Comparison of ENCODE assay signal across 16 cellular contexts in the genomic region with DNA sequence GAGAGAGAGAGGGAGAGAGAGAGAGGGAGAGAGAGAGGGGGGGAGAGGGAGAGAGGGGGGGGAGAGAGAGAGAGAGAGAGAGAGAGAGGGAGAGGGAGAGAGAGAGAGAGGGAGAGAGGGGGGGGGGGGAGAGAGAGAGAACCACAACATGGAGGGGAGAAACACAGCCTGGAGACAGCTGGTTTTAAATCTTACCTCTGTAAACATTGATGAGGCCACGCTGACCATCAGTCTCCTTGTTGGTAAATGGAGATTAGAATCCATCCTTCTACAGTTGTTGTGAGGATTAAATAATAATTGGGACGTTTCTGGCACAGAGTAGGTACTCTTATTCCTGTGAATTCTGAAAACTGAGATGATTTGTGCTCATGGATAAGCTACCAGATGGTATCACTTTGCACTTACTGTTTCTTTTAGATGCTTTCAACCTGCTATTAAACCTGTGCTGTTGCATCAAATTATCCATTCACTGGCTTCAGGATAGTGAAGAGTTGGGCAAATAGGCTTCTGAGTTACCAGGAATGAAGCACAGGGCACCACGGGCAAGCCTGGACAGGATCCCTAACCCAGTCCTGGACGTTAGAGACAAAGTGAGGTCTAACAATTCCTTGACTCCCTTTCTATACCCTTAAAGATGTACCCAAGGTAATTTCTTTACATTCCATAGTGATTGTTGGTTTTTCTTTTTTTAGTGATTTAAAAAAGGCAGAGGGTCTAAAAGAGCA.
"Had no signal": no experiment of that assay in that cellular context is flagged by ENCODE, and none has a peak within 500 bp of the region (broad histone marks: within the 10 kb centered on the region; RNA-seq: fewer than 3 reads in every experiment).

No MANE protein-coding gene starts in this region.

- H3K4me1 ChIP-seq: ascending aorta, gastroesophageal sphincter, heart left ventricle, left lung, thyroid gland had no signal

- ATAC-seq: activated CD8-positive, alpha-beta T cell treated with anti-CD3 and anti-CD28 coated beads, Interleukin-2, amount 10 ng/mL, durations not matched to agents 7 days and 5 days; esophagus mucosa; gastroesophageal sphincter; heart left ventricle; left lung had no signal

- DNase-seq: activated CD4-positive, alpha-beta T cell treated with anti-CD3 and anti-CD28 coated beads, Interleukin-2, amount 10 ng/mL, durations not matched to agents 24 days and 14 days; activated CD8-positive, alpha-beta T cell treated with anti-CD3 and anti-CD28 coated beads, Interleukin-2, amount 10 ng/mL, durations not matched to agents 7 days and 5 days; activated gamma-delta T cell; activated T-cell treated with anti-CD3 and anti-CD28 coated beads, Interleukin-2, amount 50 U/mL, for 48 hours; cerebellar nuclear complex; cortex of kidney; heart left ventricle; left lung; stimulated activated CD4-positive, alpha-beta T cell treated with anti-CD3 and anti-CD28 coated beads, Interleukin-12 subunit alpha, Interleukin-12 subunit beta, amount 100 ng/mL, for 4 hours; stimulated activated CD4-positive, alpha-beta T cell treated with anti-CD3 and anti-CD28 coated beads, Interleukin-1b, Interleukin-23, amount 100 ng/mL, for 48 hours; stimulated activated naive CD4-positive, alpha-beta T cell treated with Interleukin-2 at 50 U/mL for 16 hours had no signal

- H3K9me3 Mint-ChIP-seq: activated CD4-positive, alpha-beta T cell treated with anti-CD3 and anti-CD28 coated beads, Interleukin-2, amount 10 ng/mL, durations not matched to agents 24 days and 14 days had no signal

- H3K4me1 Mint-ChIP-seq: activated CD4-positive, alpha-beta T cell treated with anti-CD3 and anti-CD28 coated beads, Interleukin-2, amount 10 ng/mL, durations not matched to agents 24 days and 14 days; activated naive CD4-positive, alpha-beta T cell treated with anti-CD3 and anti-CD28 coated beads, Interleukin-2, amount 50 U/mL, for 24 hours had no signal

- H3K27me3 ChIP-seq: ascending aorta, heart left ventricle, left lung, thyroid gland had no signal

- H3K4me3 ChIP-seq: ascending aorta, gastroesophageal sphincter, heart left ventricle, left lung, thyroid gland had no signal

- H3K9me3 ChIP-seq: ascending aorta, gastroesophageal sphincter, heart left ventricle, left lung, thyroid gland had no signal

- H3K4me3 Mint-ChIP-seq: activated CD4-positive, alpha-beta T cell treated with anti-CD3 and anti-CD28 coated beads, Interleukin-2, amount 10 ng/mL, durations not matched to agents 24 days and 14 days; activated CD8-positive, alpha-beta T cell treated with anti-CD3 and anti-CD28 coated beads, Interleukin-2, amount 10 ng/mL, durations not matched to agents 7 days and 5 days; activated naive CD4-positive, alpha-beta T cell treated with anti-CD3 and anti-CD28 coated beads, Interleukin-2, amount 50 U/mL, for 24 hours had no signal

- H3K27me3 Mint-ChIP-seq: activated CD4-positive, alpha-beta T cell treated with anti-CD3 and anti-CD28 coated beads, Interleukin-2, amount 10 ng/mL, durations not matched to agents 24 days and 14 days had no signal

- H3K36me3 ChIP-seq: ascending aorta, gastroesophageal sphincter, heart left ventricle, left lung, thyroid gland had no signal

- H3K27ac ChIP-seq: ascending aorta, gastroesophageal sphincter, heart left ventricle, left lung, thyroid gland had no signal
